14 cellular contexts compared by ENCODE assay signal in genomic region chr2:190530211-190530639, GRCh38. TPM values are rescaled to one million over a fixed set of nuclear protein-coding genes. Genes with fewer than 3 reads are reported as not detected.
DNase-seq lines count a peak whose midpoint lies in the region; ATAC-seq, FAIRE-seq and TF ChIP-seq lines count a peak whose summit lies in the region.
"Had no signal": no experiment of that assay in that cellular context is flagged by ENCODE, and none has a peak within 500 bp of the region (broad histone marks: within the 10 kb centered on the region; RNA-seq: fewer than 3 reads in every experiment).

No MANE protein-coding gene starts in this region.

- peaks cover 28 to 86% (median 60%) of the 10 kb centered on the region in 4 donors for H3K4me1 Mint-ChIP-seq in CD4-positive, CD25-positive, alpha-beta regulatory T cell
- peaks cover 47 to 55% of the 10 kb centered on the region in 2 donors for H3K4me1 Mint-ChIP-seq in natural killer cell

- peaks cover 0 to 1% (median 0%) of the 10 kb centered on the region in 7 donors for H3K9me3 Mint-ChIP-seq in CD4-positive, CD25-positive, alpha-beta regulatory T cell
- no peaks in the 10 kb centered on the region for H3K9me3 Mint-ChIP-seq in natural killer cell
- H3K9me3 Mint-ChIP-seq: HFFc6 had no signal

- FAIRE-seq in H54 (lab: Jason Lieb, UNC) = peak; percentile 52

- H3K27me3 Mint-ChIP-seq in CD4-positive, CD25-positive, alpha-beta regulatory T cell = no peaks in the 10 kb centered on the region
- H3K27me3 Mint-ChIP-seq in natural killer cell (ENCODE audit: low read depth in 2 of 2) = no peaks in the 10 kb centered on the region

- intact Hi-C loops in breast epithelium (cut with DNase I; ENCODE audit: low total_unique reads) = loop anchor here (5.0 kb wide), 1 partner anchor 127 kb away; no protein-coding TSS in a partner anchor
- intact Hi-C loops in natural killer cell (cut with micrococcal nuclease) = loop anchor here (5.0 to 10.0 kb wide), 3 partner anchors 167 to 745 kb away; partner anchors contain the start of genes GLS, ORMDL1 and PMS1

- H3K27me3 ChIP-seq in CD4-positive, CD25-positive, alpha-beta regulatory T cell (ENCODE audit: control insufficient read depth, insufficient read depth, low read length) = no peaks in the 10 kb centered on the region
- no peaks in the 10 kb centered on the region for H3K27me3 ChIP-seq in breast epithelium
- H3K27me3 ChIP-seq: Peyer's patch had no signal

- H3K9me3 ChIP-seq in CD4-positive, CD25-positive, alpha-beta regulatory T cell (ENCODE audit: control insufficient read depth in 2 of 2, low read length in 2 of 2) = no peaks in the 10 kb centered on the region
- no peaks in the 10 kb centered on the region for H3K9me3 ChIP-seq in breast epithelium
- H3K9me3 ChIP-seq: Peyer's patch had no signal

- H3K4me3 ChIP-seq in CD4-positive, CD25-positive, alpha-beta regulatory T cell (ENCODE audit: low read depth, low read length) = no peak overlapping the region
- no peak overlapping the region for H3K4me3 ChIP-seq in breast epithelium
- H3K4me3 ChIP-seq: lung, Peyer's patch had no signal

- H3K27ac ChIP-seq in CD4-positive, CD25-positive, alpha-beta regulatory T cell (ENCODE audit: insufficient read depth, low read length, poor library complexity, severe bottlenecking) = peak overlapping the region; percentile 47
- H3K27ac ChIP-seq in breast epithelium = peak overlapping the region; percentile 27 to 42
- H3K27ac ChIP-seq: Peyer's patch had no signal

- ATAC-seq in CD4-positive, CD25-positive, alpha-beta regulatory T cell (ENCODE audit: low read depth in 2 of 2) = no peak
- ATAC-seq in natural killer cell = no peak

- peaks cover 52% of the 10 kb centered on the region for H3K4me1 ChIP-seq in CD4-positive, CD25-positive, alpha-beta regulatory T cell (ENCODE audit: control insufficient read depth, insufficient read depth, low read length, poor library complexity, severe bottlenecking)
- H3K4me1 ChIP-seq in breast epithelium = no peaks in the 10 kb centered on the region

- peaks cover 8% of the 10 kb centered on the region for H3K36me3 Mint-ChIP-seq in CD4-positive, CD25-positive, alpha-beta regulatory T cell
- H3K36me3 Mint-ChIP-seq in natural killer cell = no peaks in the 10 kb centered on the region

- DNase-seq in CD4-positive, CD25-positive, alpha-beta regulatory T cell = no peak
- no peak for DNase-seq in H54 (ENCODE audit: insufficient read length, low spot score)
- no peak for DNase-seq in breast epithelium (ENCODE audit: low spot score in 2 of 2)
- no peak for DNase-seq in natural killer cell
- DNase-seq in GM20000 (ENCODE audit: low spot score) = no peak
- DNase-seq in inferior parietal cortex (ENCODE audit: extremely low spot score) = no peak
- no peak for DNase-seq in ecto neural progenitor cell (ENCODE audit: low spot score)
- no peak for DNase-seq in HuH-7.5 (ENCODE audit: low spot score)
- DNase-seq: activated CD4-positive, alpha-beta T cell treated with anti-CD3 and anti-CD28 coated beads, Interleukin-2, amount 50 U/mL, for 1 hour; anterior cingulate cortex; HFFc6; NCI-H146; Peyer's patch had no signal

- no peaks in the 10 kb centered on the region for H3K36me3 ChIP-seq in CD4-positive, CD25-positive, alpha-beta regulatory T cell (ENCODE audit: control insufficient read depth, insufficient read depth, low read length)
- H3K36me3 ChIP-seq in breast epithelium = no peaks in the 10 kb centered on the region
- H3K36me3 ChIP-seq: Peyer's patch had no signal

- peak overlapping the region; percentile 32 to 87 (median 63) for H3K27ac Mint-ChIP-seq in CD4-positive, CD25-positive, alpha-beta regulatory T cell
- peak overlapping the region; percentile 12 to 21 for H3K27ac Mint-ChIP-seq in natural killer cell
- H3K27ac Mint-ChIP-seq: HFFc6 had no signal

- TF ChIP-seq CTCF in breast epithelium (IDR thresholded peaks at IDR 0.05) (no peak), natural killer cell (IDR thresholded peaks at IDR 0.05) (no peak), GM20000 (IDR thresholded peaks at IDR 0.05; ENCODE audit: extremely low read depth, missing control alignments) (no peak)

- no peak for TF ChIP-seq POLR2A in H54 (IDR thresholded peaks at IDR 0.05; ENCODE audit: low read depth, low read length)
- TF ChIP-seq POLR2A in breast epithelium (IDR thresholded peaks at IDR 0.05) = no peak

- H3K4me3 Mint-ChIP-seq in CD4-positive, CD25-positive, alpha-beta regulatory T cell = peak overlapping the region in 2 of 4 donors; percentile 54 to 65
- no peak overlapping the region for H3K4me3 Mint-ChIP-seq in natural killer cell
- H3K4me3 Mint-ChIP-seq: HFFc6 had no signal

RNA-seq across cellular contexts. Expression of gene NEMP2, which starts 4.3 kb away (rescaled TPM):
- total RNA-seq in CD4-positive, CD25-positive, alpha-beta regulatory T cell = 10.7 TPM
- polyA plus RNA-seq in CD4-positive, CD25-positive, alpha-beta regulatory T cell = 10 to 100 TPM; 10.9 to 14.9 (median 14.5) TPM
- total RNA-seq in breast epithelium = 1 to 10 TPM; 4.5 to 6.6 (median 5.2) TPM
- total RNA-seq in natural killer cell = 10 to 100 TPM; 17.2 to 21.0 (median 18.3) TPM
